ENCODE assay signal across 8 cellular contexts in the genomic region with DNA sequence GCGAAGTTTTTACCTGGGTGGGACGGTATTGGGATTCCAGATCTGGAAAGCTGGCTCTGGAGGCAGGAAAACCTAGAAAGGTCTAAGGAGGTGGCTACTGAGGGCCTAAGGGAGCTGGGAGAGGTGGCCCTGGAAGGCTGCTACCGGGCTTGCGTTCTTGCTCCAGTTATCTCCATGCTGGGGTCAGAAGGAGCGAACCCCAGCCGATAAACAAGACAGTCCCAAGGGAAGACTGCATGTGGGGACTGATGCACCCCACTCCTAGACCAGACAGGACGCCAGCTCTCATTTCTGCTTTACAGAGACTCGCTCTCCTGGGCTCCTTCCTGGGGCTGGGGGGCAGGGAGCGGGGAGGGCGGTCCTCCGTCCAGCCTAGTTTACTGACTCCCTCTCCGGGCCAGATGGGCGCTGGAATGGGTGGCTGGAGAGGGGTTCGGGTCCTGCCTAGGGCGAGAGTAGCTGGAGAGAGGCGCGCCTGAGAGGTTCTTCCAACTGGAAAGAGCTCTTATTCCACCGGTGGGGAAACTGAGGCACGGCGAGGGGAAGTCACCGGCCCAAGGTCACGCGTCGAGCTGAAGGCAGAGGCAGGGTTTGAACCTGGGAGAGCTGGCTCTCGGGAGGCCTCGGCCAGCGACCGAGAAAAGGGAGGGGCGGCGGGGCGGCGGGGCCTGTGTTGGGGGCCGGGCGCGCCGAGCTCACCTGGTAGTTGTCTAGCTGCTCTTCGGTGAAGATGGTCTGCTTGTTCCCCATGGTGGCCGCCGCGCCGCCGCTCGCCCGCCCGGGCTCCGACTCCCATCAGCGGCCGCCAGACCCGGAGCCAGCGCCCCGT. TPM values are rescaled to one million over a fixed set of nuclear protein-coding genes. Genes with fewer than 3 reads are reported as not detected.
DNase-seq lines count a peak whose midpoint lies in the region; ATAC-seq and TF ChIP-seq lines count a peak whose summit lies in the region.

No MANE protein-coding gene starts in this region.

- H2AFZ ChIP-seq in OCI-LY3 (ENCODE audit: low read depth, low read length) (peak overlapping the region; percentile 55; the same call in 1 of the 2 replicates), parathyroid adenoma (peak overlapping the region; percentile 56)

- H3K27me3 Mint-ChIP-seq in Calu3 (ENCODE audit: unreplicated experiment), result no peaks in the 10 kb centered on the region

- DNase-seq in Calu3 (no peak), GOT3 (lab: John Stamatoyannopoulos, UW) (no peak), GM13976 (ENCODE audit: low spot score) (no peak)

- peak overlapping the region; percentile 78 for H3K4me2 ChIP-seq in OCI-LY3 (ENCODE audit: low read length)
- H3K4me2 ChIP-seq in parathyroid adenoma (ENCODE audit: low read length), result no peak overlapping the region

- peak overlapping the region; percentile 76 for H3K27ac Mint-ChIP-seq in Calu3 (ENCODE audit: unreplicated experiment)

- in situ Hi-C loops in GM13976 (cut with MboI; ENCODE audit: low sequenced_read_pairs, unreplicated experiment), result loop anchor here (10.0 kb wide), 1 partner anchor 64 kb away; no protein-coding TSS in a partner anchor

- H3K27me3 ChIP-seq in OCI-LY3 (ENCODE audit: low read depth, low read length) (no peaks in the 10 kb centered on the region), endocrine pancreas (ENCODE audit: control insufficient read depth, insufficient read depth, low read length) (no peaks in the 10 kb centered on the region), parathyroid adenoma (ENCODE audit: control insufficient read depth, insufficient read depth, low read length) (no peaks in the 10 kb centered on the region)

- H3K36me3 Mint-ChIP-seq in Calu3 (ENCODE audit: insufficient read depth, unreplicated experiment), result peaks cover 28% of the 10 kb centered on the region

- no peaks in the 10 kb centered on the region for H3K9me3 Mint-ChIP-seq in Calu3 (ENCODE audit: low read depth, unreplicated experiment)

- H4K20me1 ChIP-seq in OCI-LY3 (ENCODE audit: insufficient read depth, low read length), result no peaks in the 10 kb centered on the region

- BruUV-seq in Calu3 (replicated peaks; lab: Mats Ljungman, UMichigan), result TSS peak; percentile 23

- peak overlapping the region; percentile 87 for H3K4me3 ChIP-seq in OCI-LY3 (ENCODE audit: low read length)
- H3K4me3 ChIP-seq in endocrine pancreas (ENCODE audit: control insufficient read depth, insufficient read depth, low read length), result no peak overlapping the region
- H3K4me3 ChIP-seq in parathyroid adenoma (ENCODE audit: low read depth, low read length), result peak overlapping the region; percentile 62

- TF ChIP-seq CTCF in Calu3 (IDR thresholded peaks at IDR 0.05; ENCODE audit: unreplicated experiment) (no peak), OCI-LY3 (IDR thresholded peaks at IDR 0.05; ENCODE audit: low read depth, low read length) (no peak), parathyroid adenoma (IDR thresholded peaks at IDR 0.05) (no peak), GM13976 (IDR thresholded peaks at IDR 0.05; ENCODE audit: borderline replicate concordance, control extremely low read depth, extremely low read depth, insufficient read depth, missing control alignments) (no peak)

- peaks cover 36% of the 10 kb centered on the region for H3K4me1 Mint-ChIP-seq in Calu3 (ENCODE audit: low read depth, unreplicated experiment)

- H3K4me1 ChIP-seq in OCI-LY3 (ENCODE audit: low read length), result peaks cover 14% of the 10 kb centered on the region
- no peaks in the 10 kb centered on the region for H3K4me1 ChIP-seq in endocrine pancreas (ENCODE audit: control insufficient read depth, insufficient read depth, low read length)
- no peaks in the 10 kb centered on the region for H3K4me1 ChIP-seq in parathyroid adenoma

- H3K4me3 Mint-ChIP-seq in Calu3 (ENCODE audit: low read depth, unreplicated experiment), result peak overlapping the region; percentile 75

- H3K27ac ChIP-seq in OCI-LY3 (ENCODE audit: low read length), result no peak overlapping the region
- H3K27ac ChIP-seq in parathyroid adenoma, result no peak overlapping the region

- ATAC-seq in GM21526 (IDR thresholded peaks at IDR 0.05; ENCODE audit: low FRiP score, unreplicated experiment) (peak; percentile 28), GM18867 (IDR thresholded peaks at IDR 0.05; ENCODE audit: unreplicated experiment) (no peak)

- CTCF ChIA-PET in Calu3 (lab: Charles Lee), result interaction anchor here (0.6 to 2.1 kb wide), 9 partner anchors 12 to 122 kb away, joined by 3 to 10 read pairs (median 3); no protein-coding TSS in a partner anchor

- H3K79me2 ChIP-seq in OCI-LY3 (ENCODE audit: low read length), result no peaks in the 10 kb centered on the region
- H3K79me2 ChIP-seq in parathyroid adenoma, result no peaks in the 10 kb centered on the region

- intact Hi-C loops in Calu3 (cut with micrococcal nuclease; ENCODE audit: unreplicated experiment), result loop anchor here (5.0 kb wide), 2 partner anchors 47 to 112 kb away; no protein-coding TSS in a partner anchor

- H3K36me3 ChIP-seq in OCI-LY3 (replicated peaks; ENCODE audit: low read depth, low read length), result no peaks in the 10 kb centered on the region
- H3K36me3 ChIP-seq in endocrine pancreas (ENCODE audit: control insufficient read depth, insufficient read depth, low read length), result no peaks in the 10 kb centered on the region
- H3K36me3 ChIP-seq in parathyroid adenoma (ENCODE audit: control insufficient read depth, insufficient read depth, low read length), result no peaks in the 10 kb centered on the region

- H3K9ac ChIP-seq in OCI-LY3 (ENCODE audit: low read length), result peak overlapping the region; percentile 91
- H3K9ac ChIP-seq in endocrine pancreas (ENCODE audit: control insufficient read depth, insufficient read depth, low read length), result peak overlapping the region; percentile 52
- no peak overlapping the region for H3K9ac ChIP-seq in parathyroid adenoma

- no peaks in the 10 kb centered on the region for H3K9me3 ChIP-seq in OCI-LY3 (ENCODE audit: insufficient read depth, low read length)
- no peaks in the 10 kb centered on the region for H3K9me3 ChIP-seq in endocrine pancreas (ENCODE audit: control insufficient read depth, low read length)
- no peaks in the 10 kb centered on the region for H3K9me3 ChIP-seq in parathyroid adenoma (ENCODE audit: control insufficient read depth, low read length)

RNA-seq across cellular contexts. Expression of a gene that starts 0.6 kb away (rescaled TPM):
- total RNA-seq in Calu3 (2022), result 15.1 and 15.7 TPM in 2 replicates

RNA-seq across cellular contexts. Expression of a gene that starts 18.5 kb away (rescaled TPM):
- total RNA-seq in Calu3 (2022), result 96.1 and 111 TPM in 2 replicates

RNA-seq across cellular contexts. Expression of a gene that starts 38.3 kb away (rescaled TPM):
- total RNA-seq in Calu3 (2022), result not detected in 2 replicates

RNA-seq across cellular contexts. Expression of a gene that starts 53.2 kb away (rescaled TPM):
- total RNA-seq in Calu3 (2022), result 50.0 and 52.8 TPM in 2 replicates
